Comparison of ENCODE assay signal across 8 cellular contexts in the genomic region with DNA sequence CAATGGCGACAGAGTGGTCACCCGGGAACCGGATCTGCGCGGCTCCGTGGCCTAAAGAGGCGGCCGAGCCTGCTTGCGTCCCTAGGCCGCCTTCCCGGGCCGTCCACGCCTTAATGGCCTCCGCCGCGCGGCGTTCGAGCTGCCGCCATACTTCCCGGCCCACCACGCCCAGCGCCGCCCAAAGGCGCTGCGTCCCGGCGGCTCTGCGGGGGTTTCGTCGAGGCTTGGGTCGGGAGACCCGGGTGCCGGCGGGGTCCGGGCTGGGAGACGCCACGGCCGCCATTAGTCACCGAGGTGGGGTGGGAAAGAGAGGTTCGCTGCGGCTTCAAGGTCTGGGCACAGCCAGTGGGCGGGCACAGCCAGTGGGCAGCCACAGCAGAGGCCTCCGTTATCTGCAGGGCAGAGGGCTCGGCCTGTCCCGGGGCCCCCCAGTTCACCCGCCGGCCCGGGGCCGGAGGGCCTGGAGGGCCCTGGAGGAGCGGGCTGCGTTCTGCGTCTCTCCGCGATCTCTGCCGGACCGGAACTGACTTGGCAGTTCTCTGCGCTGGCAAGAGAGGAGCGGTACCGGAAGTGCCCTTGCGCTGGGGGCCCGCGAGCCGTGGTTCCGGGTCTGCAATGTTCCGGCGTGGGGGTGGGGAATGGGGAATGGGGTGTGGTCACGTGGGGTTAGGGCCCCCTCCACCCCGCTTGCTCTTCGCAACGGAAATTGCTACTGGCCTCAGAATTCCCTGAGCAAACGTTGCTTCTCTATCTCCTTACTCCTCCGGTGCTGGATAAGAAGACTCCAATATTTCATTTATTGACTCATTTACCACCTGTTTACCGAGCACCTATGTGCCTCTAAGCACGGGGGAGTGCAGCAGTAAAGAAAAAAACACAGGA.
DNase-seq lines count a peak whose midpoint lies in the region; ATAC-seq, FAIRE-seq and TF ChIP-seq lines count a peak whose summit lies in the region.

No MANE protein-coding gene starts in this region.

- TF ChIP-seq POLR2A in thyroid gland (IDR thresholded peaks at IDR 0.05) = peak in 1 of 2 donors; percentile 97

- H3K4me3 Mint-ChIP-seq in activated naive CD8-positive, alpha-beta T cell treated with anti-CD3 and anti-CD28 coated beads, Interleukin-2, amount 10 ng/mL, durations not matched to agents 7 days and 5 days = peak overlapping the region; percentile 91

- peak overlapping the region; percentile 87 for H3K27ac Mint-ChIP-seq in activated naive CD8-positive, alpha-beta T cell treated with anti-CD3 and anti-CD28 coated beads, Interleukin-2, amount 10 ng/mL, durations not matched to agents 7 days and 5 days

- peaks cover 8% of the 10 kb centered on the region for H3K27me3 Mint-ChIP-seq in activated naive CD8-positive, alpha-beta T cell treated with anti-CD3 and anti-CD28 coated beads, Interleukin-2, amount 10 ng/mL, durations not matched to agents 7 days and 5 days

- H3K36me3 ChIP-seq in cardiac muscle cell (no peaks in the 10 kb centered on the region), pancreas (no peaks in the 10 kb centered on the region), thyroid gland (no peaks in the 10 kb centered on the region)

- ATAC-seq in HG02610 (IDR thresholded peaks at IDR 0.05; ENCODE audit: unreplicated experiment) = peak; percentile 92
- peak; percentile 95 for ATAC-seq in activated naive CD8-positive, alpha-beta T cell treated with anti-CD3 and anti-CD28 coated beads, Interleukin-2, amount 10 ng/mL, durations not matched to agents 7 days and 5 days (ENCODE audit: low read depth)
- peak; percentile 98 to 100 (median 99) for ATAC-seq in pancreas

- H3K4me1 ChIP-seq in cardiac muscle cell (ENCODE audit: low read depth) (peaks cover 22% of the 10 kb centered on the region), pancreas (peaks cover 0 to 16% (median 0%) of the 10 kb centered on the region in 3 donors), thyroid gland (peaks cover 13 to 21% of the 10 kb centered on the region in 2 donors)

- H3K4me3 ChIP-seq in cardiac muscle cell = peak overlapping the region; percentile 68
- H3K4me3 ChIP-seq in pancreas = peak overlapping the region; percentile 65 to 100 (median 95)
- peak overlapping the region; percentile 29 to 99 (median 99) for H3K4me3 ChIP-seq in thyroid gland (replicated peaks in 1 of 3)

- DNase-seq in GM10248 (ENCODE audit: extremely low spot score) (peak; percentile 90), NCI-H1105 (lab: John Stamatoyannopoulos, UW) (peak; percentile 93), SKM-1 treated with dmso at 0.1 percent for 144 hours (lab: John Stamatoyannopoulos, UW; ENCODE audit: unreplicated experiment) (peak; percentile 87), cardiac muscle cell (ENCODE audit: low read depth in 1 of 2, low spot score in 1 of 2) (peak; percentile 88 to 92), pancreas (peak; percentile 90 to 97 (median 93)), thyroid gland (peak; percentile 94)
- peak; percentile 88 for DNase-seq in activated naive CD8-positive, alpha-beta T cell treated with anti-CD3 and anti-CD28 coated beads, Interleukin-2, amount 10 ng/mL, durations not matched to agents 7 days and 5 days

- intact Hi-C loops in pancreas (cut with DNase I) (no loop called here), thyroid gland (cut with DNase I) (no loop called here)

- FAIRE-seq in pancreas (lab: Jason Lieb, UNC) = no peak

- H3K36me3 Mint-ChIP-seq in activated naive CD8-positive, alpha-beta T cell treated with anti-CD3 and anti-CD28 coated beads, Interleukin-2, amount 10 ng/mL, durations not matched to agents 7 days and 5 days = peaks cover 25% of the 10 kb centered on the region

- 0% methylated on average over 70 to 75 of the region's 75 CpGs for WGBS in pancreas, 2 donors
- WGBS in thyroid gland, 2 donors = 0 to 2% methylated on average over 6 to 19 of the region's 75 CpGs

- H3K27me3 ChIP-seq in cardiac muscle cell (no peaks in the 10 kb centered on the region), pancreas (no peaks in the 10 kb centered on the region), thyroid gland (no peaks in the 10 kb centered on the region)

- no peaks in the 10 kb centered on the region for H3K9me3 Mint-ChIP-seq in activated naive CD8-positive, alpha-beta T cell treated with anti-CD3 and anti-CD28 coated beads, Interleukin-2, amount 10 ng/mL, durations not matched to agents 7 days and 5 days

- H3K27ac ChIP-seq in cardiac muscle cell = peak overlapping the region; percentile 99
- H3K27ac ChIP-seq in pancreas = peak overlapping the region; percentile 92 to 98 (median 95)
- peak overlapping the region; percentile 98 to 99 (median 98) for H3K27ac ChIP-seq in thyroid gland

- POLR2A ChIA-PET in GM10248 (lab: Yijun Ruan, JAX) = no interaction called here
- POLR2A ChIA-PET in activated naive CD8-positive, alpha-beta T cell treated with anti-CD3 and anti-CD28 coated beads, Interleukin-2, amount 10 ng/mL, durations not matched to agents 7 days and 5 days (lab: Charles Lee) = interaction anchor here (0.9 to 1.6 kb wide), 5 partner anchors 14 to 97 kb away, joined by 3 to 5 read pairs (median 3); partner anchors contain the start of gene SCAND1

- peaks cover 21% of the 10 kb centered on the region for H3K4me1 Mint-ChIP-seq in activated naive CD8-positive, alpha-beta T cell treated with anti-CD3 and anti-CD28 coated beads, Interleukin-2, amount 10 ng/mL, durations not matched to agents 7 days and 5 days

- H3K9me3 ChIP-seq in cardiac muscle cell (ENCODE audit: low read depth) (no peaks in the 10 kb centered on the region), pancreas (no peaks in the 10 kb centered on the region), thyroid gland (no peaks in the 10 kb centered on the region)

- TF ChIP-seq CTCF in GM10248 (IDR thresholded peaks at IDR 0.05; ENCODE audit: control extremely low read depth, extremely low read depth, low read depth, missing control alignments) (no peak), cardiac muscle cell (IDR thresholded peaks at IDR 0.05; ENCODE audit: low read depth, low read length) (no peak), pancreas (IDR thresholded peaks at IDR 0.05) (no peak), thyroid gland (IDR thresholded peaks at IDR 0.05) (no peak)

- CTCF ChIA-PET in GM10248 (lab: Yijun Ruan, JAX) = no interaction called here

Comparison
In these comparisons a context has a peak if more than half of its experiments do, and no peak if none do; other contexts are left out.
1. Peak in every context shown above with its lines: DNase-seq, ATAC-seq, H3K4me3 ChIP-seq and H3K27ac ChIP-seq.